In genomic region chrX:15675490-15675921, GRCh38 we compare ENCODE assay signal across 8 cellular contexts. TPM values are rescaled to one million over a fixed set of nuclear protein-coding genes. Genes with fewer than 3 reads are reported as not detected.
DNase-seq lines count a peak whose midpoint lies in the region; ATAC-seq and TF ChIP-seq lines count a peak whose summit lies in the region.

No MANE protein-coding gene starts in this region.

- 0 to 1% (median 0%) methylated on average over 18 to 38 of the region's 38 CpGs for WGBS in spleen, 5 donors

- in situ Hi-C loops in astrocyte of the spinal cord (cut with HindIII; ENCODE audit: low sequenced_read_pairs), result no loop called here

- peaks cover 0 to 14% (median 0%) of the 10 kb centered on the region in 6 donors for H3K36me3 ChIP-seq in spleen

- H3K4me3 Mint-ChIP-seq in T-helper 17 cell (no peak overlapping the region), osteocyte (ENCODE audit: unreplicated experiment) (no peak overlapping the region)

- peak; percentile 73 for ATAC-seq in GM18498 (IDR thresholded peaks at IDR 0.05; ENCODE audit: unreplicated experiment)
- peak; percentile 58 for ATAC-seq in HG02610 (IDR thresholded peaks at IDR 0.05; ENCODE audit: unreplicated experiment)
- peak; percentile 71 for ATAC-seq in T-helper 17 cell

- no peaks in the 10 kb centered on the region for H3K9me3 Mint-ChIP-seq in osteocyte (ENCODE audit: unreplicated experiment)

- H3K27me3 Mint-ChIP-seq in T-helper 17 cell (no peaks in the 10 kb centered on the region), osteocyte (ENCODE audit: unreplicated experiment) (peaks cover 8% of the 10 kb centered on the region)

- H3K4me1 Mint-ChIP-seq in T-helper 17 cell, result peaks cover 2% of the 10 kb centered on the region
- H3K4me1 Mint-ChIP-seq in osteocyte (ENCODE audit: unreplicated experiment), result peaks cover 14% of the 10 kb centered on the region

- peak overlapping the region; percentile 94 to 100 (median 98) for H3K27ac ChIP-seq in spleen

- no peak for TF ChIP-seq CTCF in astrocyte of the spinal cord (IDR thresholded peaks at IDR 0.05; ENCODE audit: low read depth, low read length)
- TF ChIP-seq CTCF in spleen (IDR thresholded peaks at IDR 0.05 in 8 of 11, conservative IDR thresholded peaks at IDR 0.05 in 3 of 11), result no peak
- no peak for TF ChIP-seq CTCF in osteocyte (IDR thresholded peaks at IDR 0.05)

- H3K36me3 Mint-ChIP-seq in T-helper 17 cell (ENCODE audit: low read depth), result no peaks in the 10 kb centered on the region
- no peaks in the 10 kb centered on the region for H3K36me3 Mint-ChIP-seq in osteocyte (ENCODE audit: unreplicated experiment)

- intact Hi-C loops in spleen (cut with DNase I; ENCODE audit: low total_unique reads), result no loop called here

- H3K4me1 ChIP-seq in spleen, result peaks cover 15 to 40% (median 23%) of the 10 kb centered on the region in 6 donors

- DNase-seq in NCI-H1092 treated with DMSO at 0.1 percent for 48 hours (lab: John Stamatoyannopoulos, UW), result peak; percentile 96
- DNase-seq in T-helper 17 cell, result peak; percentile 66 to 73 (median 67)
- no peak for DNase-seq in astrocyte of the spinal cord (ENCODE audit: low read depth, low spot score)
- peak; percentile 71 for DNase-seq in iPS-NIHi11 (ENCODE audit: low spot score)
- peak; percentile 97 for DNase-seq in spleen
- no peak for DNase-seq in osteocyte (ENCODE audit: extremely low spot score, unreplicated experiment)

- no peak overlapping the region for H3K27ac Mint-ChIP-seq in T-helper 17 cell
- H3K27ac Mint-ChIP-seq in osteocyte (ENCODE audit: unreplicated experiment), result no peak overlapping the region

- TF ChIP-seq POLR2A in spleen (IDR thresholded peaks at IDR 0.05), result peak in 1 of 3 donors; percentile 47

- H3K9me3 ChIP-seq in T-helper 17 cell (ENCODE audit: control insufficient read depth, low read length, poor library complexity, severe bottlenecking) (no peaks in the 10 kb centered on the region), spleen (no peaks in the 10 kb centered on the region)

- no peaks in the 10 kb centered on the region for H3K27me3 ChIP-seq in spleen (replicated peaks in 1 of 7)

- H3K4me3 ChIP-seq in astrocyte of the spinal cord (ENCODE audit: low read depth, low read length) (peak overlapping the region; percentile 90), spleen (peak overlapping the region; percentile 59 to 95 (median 70))

RNA-seq across cellular contexts. Expression of gene CLTRN, which starts 10.9 kb away (rescaled TPM):
- total RNA-seq in T-helper 17 cell (under 1 TPM; 0.22 to 0.29 TPM), spleen (under 1 TPM in 2 of 7 donors, not detected in 5; 0.30 to 0.32 TPM), osteocyte (not detected in 2 replicates)
- under 1 TPM; 0.16 to 0.48 (median 0.18) TPM for polyA plus RNA-seq in spleen

Comparison
In these comparisons a context has a peak if more than half of its experiments do, and no peak if none do; other contexts are left out.
1. DNase-seq: peak in NCI-H1092 treated with DMSO at 0.1 percent for 48 hours (single experiment), T-helper 17 cell (3 of 3), iPS-NIHi11 (single experiment) and spleen (single experiment); none in astrocyte of the spinal cord (single experiment) and osteocyte (single experiment).
2. Peak in every context shown above with its lines, with median percentiles within 50 percentile points of each other: ATAC-seq.